ENCODE assay signal across 22 cellular contexts in the genomic region with DNA sequence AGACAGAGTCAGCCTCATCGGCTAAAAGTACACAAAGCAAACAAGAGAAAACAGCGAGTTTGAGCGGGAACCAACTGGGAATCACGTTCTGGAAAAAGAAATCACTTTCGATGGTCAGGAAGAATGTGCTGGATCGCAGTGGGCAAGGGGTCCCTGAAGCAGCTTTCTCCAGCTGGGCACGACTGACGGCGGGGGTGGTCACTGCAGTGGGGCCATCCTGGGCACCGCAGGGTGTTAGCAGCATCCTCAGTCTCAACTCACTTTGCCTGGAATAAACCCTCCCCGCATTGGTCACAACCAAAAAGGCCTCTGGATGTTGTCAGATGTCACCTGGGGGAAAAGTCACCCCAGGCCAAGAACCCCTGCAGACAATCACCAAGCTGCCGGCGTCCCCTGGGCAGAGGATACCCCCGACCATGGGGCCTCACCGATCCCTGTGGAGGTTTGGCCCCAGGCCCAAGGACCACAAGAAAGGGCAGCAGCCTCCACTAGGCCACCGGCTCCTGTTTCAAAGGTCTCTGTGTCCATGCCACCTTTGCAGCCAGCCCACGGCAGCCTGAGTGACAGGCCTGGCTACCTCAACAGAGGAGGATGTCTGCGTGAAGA. TPM values are rescaled to one million over a fixed set of nuclear protein-coding genes. Genes with fewer than 3 reads are reported as not detected.
"Had no signal": no experiment of that assay in that cellular context is flagged by ENCODE, and none has a peak within 500 bp of the region (broad histone marks: within the 10 kb centered on the region; RNA-seq: fewer than 3 reads in every experiment).

No MANE protein-coding gene starts in this region.

- H3K4me3 ChIP-seq: coronary artery, esophagus muscularis mucosa, gastroesophageal sphincter, heart right ventricle, prostate gland, right atrium auricular region, suprapubic skin, transverse colon, upper lobe of right lung, vagina had no signal

- H2AFZ ChIP-seq: parathyroid adenoma had no signal

- H3K9ac ChIP-seq: parathyroid adenoma had no signal

- DNase-seq: dermis blood vessel endothelial cell; effector memory CD4-positive, alpha-beta T cell; foreskin keratinocyte; heart right ventricle; hippocampal formation; immature natural killer cell; islet precursor cell; kidney glomerular epithelial cell; naive thymus-derived CD8-positive, alpha-beta T cell; stimulated activated CD4-positive, alpha-beta T cell treated with anti-CD3 and anti-CD28 coated beads, Interleukin-4, amount 100 ng/mL, for 4 hours; transverse colon; upper lobe of right lung had no signal

- ATAC-seq: foreskin keratinocyte; gastroesophageal sphincter; heart right ventricle; naive thymus-derived CD8-positive, alpha-beta T cell; stimulated activated memory B cell treated with anti-CD40 and anti-IgM and Interleukin-4, amounts not matched to agents 10 μg/mL and 1 μg/mL and 100 μg/mL, for 72 hours; upper lobe of right lung had no signal

- H3K9me3 ChIP-seq: esophagus muscularis mucosa, gastroesophageal sphincter, heart right ventricle, prostate gland, right atrium auricular region, suprapubic skin, transverse colon, upper lobe of right lung, vagina had no signal

- H3K36me3 ChIP-seq: esophagus muscularis mucosa, gastroesophageal sphincter, heart right ventricle, prostate gland, right atrium auricular region, suprapubic skin, transverse colon, upper lobe of right lung, vagina had no signal

- H3K27me3 ChIP-seq: foreskin keratinocyte, heart right ventricle, right atrium auricular region, suprapubic skin, transverse colon, upper lobe of right lung, vagina had no signal

- H3K27ac ChIP-seq: coronary artery, esophagus muscularis mucosa, foreskin keratinocyte, gastroesophageal sphincter, heart right ventricle, parathyroid adenoma, prostate gland, right atrium auricular region, suprapubic skin, transverse colon, upper lobe of right lung, vagina had no signal

- H3K4me1 ChIP-seq: esophagus muscularis mucosa, foreskin keratinocyte, gastroesophageal sphincter, parathyroid adenoma, prostate gland, right atrium auricular region, suprapubic skin, transverse colon, upper lobe of right lung, vagina had no signal

RNA-seq across cellular contexts. Expression of gene EBF3, which starts 42.9 kb away (rescaled TPM):
- total RNA-seq: epithelial cell of proximal tubule; naive thymus-derived CD8-positive, alpha-beta T cell had no signal
- polyA plus RNA-seq: foreskin keratinocyte; immature natural killer cell; naive thymus-derived CD8-positive, alpha-beta T cell had no signal
